Comparison of ENCODE assay signal across 23 cellular contexts in genomic region chr20:58678806-58679205, GRCh38.
"Had no signal": no experiment of that assay in that cellular context is flagged by ENCODE, and none has a peak within 500 bp of the region (broad histone marks: within the 10 kb centered on the region; RNA-seq: fewer than 3 reads in every experiment).

No MANE protein-coding gene starts in this region.

- H3K27me3 Mint-ChIP-seq: brain, type B pancreatic cell had no signal

- H3K4me1 Mint-ChIP-seq: natural killer cell had no signal

- ATAC-seq: activated T-cell treated with anti-CD3 and anti-CD28 coated beads, Interleukin-2, amount 50 U/mL, for 72 hours; left lobe of liver; lower lobe of right lung; natural killer cell; pancreas; right cardiac atrium had no signal

- H3K4me2 ChIP-seq: hepatocyte had no signal

- H2AFZ ChIP-seq: hepatocyte had no signal

- H3K79me2 ChIP-seq: hepatocyte had no signal

- H3K4me3 ChIP-seq: hepatocyte, lower lobe of right lung, pancreas, skin epidermis, thoracic aorta, vagina had no signal

- H3K27ac ChIP-seq: hepatocyte, lower lobe of right lung, pancreas, skin epidermis, thoracic aorta, vagina had no signal

- H3K9me3 Mint-ChIP-seq: activated naive CD4-positive, alpha-beta T cell treated with anti-CD3 and anti-CD28 coated beads for 36 hours; activated T-cell treated with anti-CD3 and anti-CD28 coated beads, Interleukin-2, amount 50 U/mL, for 72 hours; brain; immature natural killer cell; natural killer cell; type B pancreatic cell had no signal

- H3K4me3 Mint-ChIP-seq: activated naive CD4-positive, alpha-beta T cell treated with anti-CD3 and anti-CD28 coated beads for 36 hours; activated T-cell treated with anti-CD3 and anti-CD28 coated beads, Interleukin-2, amount 50 U/mL, for 72 hours; brain; immature natural killer cell; natural killer cell; type B pancreatic cell had no signal

- DNase-seq: activated CD4-positive, alpha-beta T cell treated with anti-CD3 and anti-CD28 coated beads, Interleukin-2, amount 50 U/mL, for 48 hours; activated effector memory CD4-positive, alpha-beta T cell treated with Interleukin-2 at 50 U/mL for 16 hours; activated naive CD4-positive, alpha-beta T cell treated with anti-CD3 and anti-CD28 coated beads for 36 hours; activated T-cell treated with anti-CD3 and anti-CD28 coated beads, Interleukin-2, amount 50 U/mL, for 72 hours; anterior cingulate cortex; effector CD4-positive, alpha-beta T cell; foreskin fibroblast; glutamatergic neuron; immature natural killer cell; lower lobe of right lung; natural killer cell; pancreas; right cardiac atrium; stimulated activated CD4-positive, alpha-beta T cell treated with anti-CD3 and anti-CD28 coated beads, Interleukin-1b, Interleukin-23, amount 100 ng/mL, for 48 hours; T-helper 1 cell; T-helper 9 cell had no signal

- H3K4me1 ChIP-seq: lower lobe of right lung, pancreas, vagina had no signal

- H3K27me3 ChIP-seq: hepatocyte, pancreas, vagina had no signal

- H3K9me3 ChIP-seq: lower lobe of right lung, pancreas, thoracic aorta, vagina had no signal

- H3K27ac Mint-ChIP-seq: activated naive CD4-positive, alpha-beta T cell treated with anti-CD3 and anti-CD28 coated beads for 36 hours; activated T-cell treated with anti-CD3 and anti-CD28 coated beads, Interleukin-2, amount 50 U/mL, for 72 hours; natural killer cell; type B pancreatic cell had no signal
